In genomic region chr3:192108820-192109219, GRCh38 we compare ENCODE assay signal across 27 cellular contexts.
"Had no signal": no experiment of that assay in that cellular context is flagged by ENCODE, and none has a peak within 500 bp of the region (broad histone marks: within the 10 kb centered on the region; RNA-seq: fewer than 3 reads in every experiment).

No MANE protein-coding gene starts in this region.

- H3K27ac ChIP-seq: left lung, pancreas, prostate gland, skin epidermis, suprapubic skin, thoracic aorta, tibial artery, upper lobe of right lung had no signal

- H3K4me1 ChIP-seq: left lung, pancreas, prostate gland, suprapubic skin, tibial artery, upper lobe of right lung had no signal

- H3K27me3 ChIP-seq: left lung, pancreas, suprapubic skin, tibial artery, upper lobe of right lung had no signal

- DNase-seq: hippocampal formation; kidney glomerular epithelial cell; left cardiac atrium; left lung; naive thymus-derived CD8-positive, alpha-beta T cell; nucleus accumbens; pancreas; posterior cingulate gyrus; retina; right cardiac atrium; stimulated activated CD4-positive, alpha-beta T cell treated with anti-CD3 and anti-CD28 coated beads, Interleukin-12 subunit alpha, Interleukin-12 subunit beta, amount 100 ng/mL, for 4 hours; stimulated activated CD4-positive, alpha-beta T cell treated with anti-CD3 and anti-CD28 coated beads, Interleukin-15, amount 100 ng/mL, for 24 hours; stimulated activated CD4-positive, alpha-beta T cell treated with anti-CD3 and anti-CD28 coated beads, Interleukin-2, amount 100 ng/mL, for 24 hours; stimulated activated CD4-positive, alpha-beta T cell treated with anti-CD3 and anti-CD28 coated beads, Interleukin-4, amount 100 ng/mL, for 1 hour; stimulated activated naive CD4-positive, alpha-beta T cell; tibial artery; trophoblast cell; upper lobe of right lung had no signal

- FAIRE-seq: keratinocyte, pancreas, urothelium cell line had no signal

- H3K4me3 ChIP-seq: left lung, lung, pancreas, prostate gland, skin epidermis, suprapubic skin, thoracic aorta, tibial artery, upper lobe of right lung had no signal

- ATAC-seq: left cardiac atrium; left lung; naive thymus-derived CD8-positive, alpha-beta T cell; pancreas; right cardiac atrium; sciatic nerve; stimulated activated effector memory CD8-positive, alpha-beta T cell treated with anti-CD3 and anti-CD28 coated beads, Interleukin-12 subunit alpha, Interleukin-12 subunit beta, amount 100 ng/mL, for 72 hours; upper lobe of right lung had no signal

- H3K36me3 ChIP-seq: left lung, pancreas, prostate gland, suprapubic skin, thoracic aorta, tibial artery, upper lobe of right lung had no signal
